ENCODE assay signal across 14 cellular contexts in the genomic region with DNA sequence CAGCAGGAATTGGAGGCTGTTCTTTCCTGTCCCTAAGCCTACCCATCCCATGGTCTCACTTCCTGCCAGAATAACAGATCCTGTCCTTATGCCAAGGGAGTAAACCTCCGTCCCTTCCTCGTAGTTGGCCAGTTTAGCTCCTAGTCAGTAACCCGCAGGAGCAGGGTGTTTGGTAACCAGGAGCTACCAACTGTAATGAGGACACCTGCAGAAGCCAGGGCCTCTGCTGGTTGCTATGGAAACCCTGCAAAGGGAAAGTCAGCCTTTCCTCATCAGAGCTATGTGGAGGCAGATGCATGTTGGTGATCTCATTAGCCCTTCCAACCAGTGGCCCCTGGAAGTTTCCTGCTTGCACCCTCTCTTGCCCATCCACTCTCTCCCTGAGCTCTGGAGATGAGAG.
DNase-seq lines count a peak whose midpoint lies in the region; TF ChIP-seq lines count a peak whose summit lies in the region.
"Had no signal": no experiment of that assay in that cellular context is flagged by ENCODE, and none has a peak within 500 bp of the region (broad histone marks: within the 10 kb centered on the region; RNA-seq: fewer than 3 reads in every experiment).

No MANE protein-coding gene starts in this region.

- H3K36me3 ChIP-seq in mammary epithelial cell (ENCODE audit: insufficient read depth, low read length), result no peaks in the 10 kb centered on the region
- H3K36me3 ChIP-seq: sigmoid colon, transverse colon had no signal

- H3K4me1 Mint-ChIP-seq in MCF 10A (ENCODE audit: insufficient read depth, unreplicated experiment), result peaks cover 15% of the 10 kb centered on the region
- no peaks in the 10 kb centered on the region for H3K4me1 Mint-ChIP-seq in activated CD4-positive, alpha-beta T cell treated with anti-CD3 and anti-CD28 coated beads, Interleukin-2, amount 10 ng/mL, durations not matched to agents 7 days and 5 days

- H3K27me3 ChIP-seq in mammary epithelial cell (ENCODE audit: insufficient read depth, low read length), result no peaks in the 10 kb centered on the region
- H3K27me3 ChIP-seq: sigmoid colon, transverse colon had no signal

- WGBS in mammary epithelial cell (ENCODE audit: low coverage, missing lambda C conversion rate), result 71% methylated on average over 3 of the region's 3 CpGs

- H3K27ac ChIP-seq in mammary epithelial cell (ENCODE audit: insufficient read depth, low read depth, low read length), result no peak overlapping the region
- peak overlapping the region; percentile 36 for H3K27ac ChIP-seq in temporal lobe (ENCODE audit: low read depth, low read length)
- H3K27ac ChIP-seq: sigmoid colon, transverse colon had no signal

- in situ Hi-C loops in mammary epithelial cell (cut with MboI; ENCODE audit: low sequenced_read_pairs in 2 of 2), result no loop called here

- TF ChIP-seq CTCF in mammary epithelial cell (conservative IDR thresholded peaks at IDR 0.05 in 1 of 2, IDR thresholded peaks at IDR 0.05 in 1 of 2; ENCODE audit: extremely low read depth in 1 of 2, insufficient read depth in 1 of 2, low read depth in 1 of 2, low read length in 2 of 2) (no peak), MCF 10A (IDR thresholded peaks at IDR 0.05; ENCODE audit: unreplicated experiment) (no peak)

- DNase-seq in mammary epithelial cell, result peak; percentile 37
- DNase-seq in MCF 10A (ENCODE audit: unreplicated experiment), result no peak
- DNase-seq in NCI-H748 treated with DMSO at 0.1 percent for 48 hours (lab: John Stamatoyannopoulos, UW), result peak; percentile 18
- DNase-seq in glomerular visceral epithelial cell (ENCODE audit: extremely low spot score), result peak; percentile 2
- no peak for DNase-seq in NK-92 treated with Interleukin-12 subunit alpha and Interleukin-12 subunit beta, amount 100 ng/mL, for 24 hours (lab: John Stamatoyannopoulos, UW)
- no peak for DNase-seq in activated CD4-positive, alpha-beta T cell treated with anti-CD3 and anti-CD28 coated beads, Interleukin-2, amount 10 ng/mL, durations not matched to agents 7 days and 5 days
- no peak for DNase-seq in NCI-H1048 (lab: John Stamatoyannopoulos, UW)
- DNase-seq: IMR-90, sigmoid colon, T1000, transverse colon had no signal

- no peak overlapping the region for H3K4me3 Mint-ChIP-seq in MCF 10A (ENCODE audit: unreplicated experiment)
- H3K4me3 Mint-ChIP-seq in activated CD4-positive, alpha-beta T cell treated with anti-CD3 and anti-CD28 coated beads, Interleukin-2, amount 10 ng/mL, durations not matched to agents 7 days and 5 days, result no peak overlapping the region
- H3K4me3 Mint-ChIP-seq: activated naive CD8-positive, alpha-beta T cell; mesothelial cell of epicardium had no signal

- no peak overlapping the region for H3K4me3 ChIP-seq in mammary epithelial cell (replicated peaks in 1 of 3; ENCODE audit: insufficient read depth in 1 of 3, low read depth in 2 of 3, low read length in 3 of 3)
- H3K4me3 ChIP-seq: sigmoid colon, transverse colon had no signal

- BruUV-seq in mammary epithelial cell (replicated peaks; lab: Mats Ljungman, UMichigan) (no TSS peak), MCF 10A (replicated peaks; lab: Mats Ljungman, UMichigan) (no TSS peak)

- no peak overlapping the region for H3K9ac ChIP-seq in mammary epithelial cell (ENCODE audit: insufficient read depth, low read length)

- H3K9me3 ChIP-seq in mammary epithelial cell (replicated peaks; ENCODE audit: insufficient read depth, low read length), result peaks cover 11% of the 10 kb centered on the region

- CTCF ChIA-PET in mammary epithelial cell (lab: Charles Lee; ENCODE audit: low non-redundant PET), result interaction anchor here (0.6 kb wide), 1 partner anchor 204 kb away, joined by 4 read pairs; no protein-coding TSS in a partner anchor
- CTCF ChIA-PET in MCF 10A (lab: Yijun Ruan, JAX), result interaction anchor here (1.0 kb wide), 1 partner anchor 201 kb away, joined by 3 read pairs; no protein-coding TSS in a partner anchor
- CTCF ChIA-PET in activated CD4-positive, alpha-beta T cell treated with anti-CD3 and anti-CD28 coated beads, Interleukin-2, amount 10 ng/mL, durations not matched to agents 7 days and 5 days (lab: Charles Lee), result no interaction called here

- POLR2A ChIA-PET in MCF 10A (lab: Yijun Ruan, JAX), result interaction anchor here (0.7 kb wide), 1 partner anchor 30 kb away, joined by 3 read pairs; no protein-coding TSS in a partner anchor
- POLR2A ChIA-PET in activated CD4-positive, alpha-beta T cell treated with anti-CD3 and anti-CD28 coated beads, Interleukin-2, amount 10 ng/mL, durations not matched to agents 7 days and 5 days (lab: Charles Lee), result no interaction called here

- no peaks in the 10 kb centered on the region for H3K36me3 Mint-ChIP-seq in MCF 10A (ENCODE audit: insufficient read depth, unreplicated experiment)
- no peaks in the 10 kb centered on the region for H3K36me3 Mint-ChIP-seq in activated CD4-positive, alpha-beta T cell treated with anti-CD3 and anti-CD28 coated beads, Interleukin-2, amount 10 ng/mL, durations not matched to agents 7 days and 5 days (ENCODE audit: low read depth)
- H3K36me3 Mint-ChIP-seq: mesothelial cell of epicardium had no signal

- no peaks in the 10 kb centered on the region for H3K79me2 ChIP-seq in mammary epithelial cell (ENCODE audit: insufficient read depth, low read length)

- H3K4me2 ChIP-seq in mammary epithelial cell (ENCODE audit: insufficient read depth, low read depth, low read length), result no peak overlapping the region

- peaks cover 16% of the 10 kb centered on the region for H3K9me3 Mint-ChIP-seq in MCF 10A (ENCODE audit: unreplicated experiment)
- no peaks in the 10 kb centered on the region for H3K9me3 Mint-ChIP-seq in activated CD4-positive, alpha-beta T cell treated with anti-CD3 and anti-CD28 coated beads, Interleukin-2, amount 10 ng/mL, durations not matched to agents 7 days and 5 days

- no peaks in the 10 kb centered on the region for H4K20me1 ChIP-seq in mammary epithelial cell (ENCODE audit: insufficient read depth, low read length)

- H3K27ac Mint-ChIP-seq in MCF 10A (ENCODE audit: low read depth, unreplicated experiment), result no peak overlapping the region
- no peak overlapping the region for H3K27ac Mint-ChIP-seq in activated CD4-positive, alpha-beta T cell treated with anti-CD3 and anti-CD28 coated beads, Interleukin-2, amount 10 ng/mL, durations not matched to agents 7 days and 5 days
- H3K27ac Mint-ChIP-seq: activated naive CD8-positive, alpha-beta T cell; mesothelial cell of epicardium had no signal

- H3K27me3 Mint-ChIP-seq in MCF 10A (ENCODE audit: insufficient read depth, unreplicated experiment), result peaks cover 53% of the 10 kb centered on the region
- peaks cover 6% of the 10 kb centered on the region for H3K27me3 Mint-ChIP-seq in activated CD4-positive, alpha-beta T cell treated with anti-CD3 and anti-CD28 coated beads, Interleukin-2, amount 10 ng/mL, durations not matched to agents 7 days and 5 days

- H3K4me1 ChIP-seq in mammary epithelial cell (ENCODE audit: insufficient read depth, low read length), result peaks cover 6% of the 10 kb centered on the region
- H3K4me1 ChIP-seq: transverse colon had no signal

- H2AFZ ChIP-seq in mammary epithelial cell (ENCODE audit: low read depth, low read length), result no peak overlapping the region

- intact Hi-C loops in mammary epithelial cell (cut with micrococcal nuclease) (no loop called here), MCF 10A (cut with micrococcal nuclease) (no loop called here)

- dilution Hi-C loops in mammary epithelial cell (cut with HindIII; ENCODE audit: low sequenced_read_pairs), result no loop called here

Comparison
In these comparisons a context has a peak if more than half of its experiments do, and no peak if none do; other contexts are left out.
1. DNase-seq: peak in mammary epithelial cell (single experiment), NCI-H748 treated with DMSO at 0.1 percent for 48 hours (single experiment) and glomerular visceral epithelial cell (single experiment); none in MCF 10A (single experiment), NK-92 treated with Interleukin-12 subunit alpha and Interleukin-12 subunit beta, amount 100 ng/mL, for 24 hours (single experiment), activated CD4-positive, alpha-beta T cell treated with anti-CD3 and anti-CD28 coated beads, Interleukin-2, amount 10 ng/mL, durations not matched to agents 7 days and 5 days (single experiment) and NCI-H1048 (single experiment).